ENCODE assay signal across 16 cellular contexts in the genomic region with DNA sequence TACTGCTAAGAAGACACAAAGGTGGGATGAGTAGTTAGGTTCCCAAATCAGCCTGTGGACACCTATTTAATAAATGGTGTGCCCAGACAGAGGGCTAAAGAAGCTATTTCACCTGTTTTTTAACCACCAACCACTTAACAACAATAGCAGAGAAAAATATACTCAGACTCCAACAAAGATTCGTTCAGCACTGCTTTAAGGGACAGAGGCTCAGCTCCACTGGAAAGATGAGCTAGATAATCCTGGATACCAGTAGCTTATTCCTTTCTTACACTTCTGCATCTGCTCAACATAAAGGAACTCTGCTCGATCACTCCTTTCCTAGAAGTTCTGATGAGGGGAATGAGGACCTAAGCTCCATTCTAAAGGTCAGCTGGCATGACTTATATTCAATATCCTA. TPM values are rescaled to one million over a fixed set of nuclear protein-coding genes. Genes with fewer than 3 reads are reported as not detected.
DNase-seq lines count a peak whose midpoint lies in the region; ATAC-seq and TF ChIP-seq lines count a peak whose summit lies in the region.
"Had no signal": no experiment of that assay in that cellular context is flagged by ENCODE, and none has a peak within 500 bp of the region (broad histone marks: within the 10 kb centered on the region; RNA-seq: fewer than 3 reads in every experiment).

No MANE protein-coding gene starts in this region.

- intact Hi-C loops in CD4-positive, alpha-beta T cell (cut with DNase I, micrococcal nuclease), result no loop called here
- intact Hi-C loops in esophagus muscularis mucosa (cut with DNase I), result no loop called here

- peaks cover 59 to 74% of the 10 kb centered on the region in 2 experiments for H3K36me3 ChIP-seq in SK-N-SH (replicated peaks in 1 of 2; ENCODE audit: control insufficient read depth in 1 of 2, insufficient read depth in 2 of 2, low read length in 1 of 2)
- H3K36me3 ChIP-seq in esophagus muscularis mucosa, result peaks cover 36 to 85% (median 76%) of the 10 kb centered on the region in 4 donors

- H3K27me3 ChIP-seq in SK-N-SH (ENCODE audit: insufficient read depth) (no peaks in the 10 kb centered on the region), esophagus muscularis mucosa (no peaks in the 10 kb centered on the region)
- no peaks in the 10 kb centered on the region for H3K27me3 ChIP-seq in CD4-positive, alpha-beta T cell (ENCODE audit: control insufficient read depth, insufficient read depth, low read length)
- H3K27me3 ChIP-seq: BLaER1 had no signal

- TF ChIP-seq EP300 in SK-N-SH (IDR thresholded peaks at IDR 0.05; ENCODE audit: borderline replicate concordance in 1 of 2, low read depth in 1 of 2, low read length in 1 of 2), result no peak
- no peak for TF ChIP-seq EP300 in esophagus muscularis mucosa (IDR thresholded peaks at IDR 0.05)

- no peak for TF ChIP-seq POLR2A in esophagus muscularis mucosa (IDR thresholded peaks at IDR 0.05; ENCODE audit: low read depth)

- H3K27ac Mint-ChIP-seq in CD4-positive, alpha-beta T cell, result peak overlapping the region; percentile 9
- H3K27ac Mint-ChIP-seq in T-helper 17 cell, result peak overlapping the region; percentile 85
- H3K27ac Mint-ChIP-seq in memory B cell, result peak overlapping the region; percentile 51

- no peak overlapping the region for H3K4me3 Mint-ChIP-seq in CD4-positive, alpha-beta T cell
- H3K4me3 Mint-ChIP-seq in T-helper 17 cell (no peak overlapping the region), memory B cell (no peak overlapping the region)
- H3K4me3 Mint-ChIP-seq: CD14-positive monocyte; CD8-positive, alpha-beta memory T cell had no signal

- H3K36me3 Mint-ChIP-seq in CD4-positive, alpha-beta T cell (ENCODE audit: low read depth), result peaks cover 84% of the 10 kb centered on the region
- peaks cover 13% of the 10 kb centered on the region for H3K36me3 Mint-ChIP-seq in T-helper 17 cell (ENCODE audit: low read depth)
- peaks cover 35% of the 10 kb centered on the region for H3K36me3 Mint-ChIP-seq in memory B cell

- no peaks in the 10 kb centered on the region for H3K4me1 Mint-ChIP-seq in CD4-positive, alpha-beta T cell (ENCODE audit: low read depth)
- H3K4me1 Mint-ChIP-seq in T-helper 17 cell (peaks cover 13% of the 10 kb centered on the region), memory B cell (no peaks in the 10 kb centered on the region)
- H3K4me1 Mint-ChIP-seq: CD14-positive monocyte had no signal

- DNase-seq in SK-N-SH (no peak), T-helper 17 cell (no peak), memory B cell (ENCODE audit: low spot score in 2 of 2) (no peak), esophagus muscularis mucosa (ENCODE audit: extremely low spot score) (no peak), NCI-H2029 (lab: John Stamatoyannopoulos, UW) (no peak)
- no peak for DNase-seq in CD4-positive, alpha-beta T cell
- DNase-seq: CD8-positive, alpha-beta memory T cell; COR-L47; GM23248; IMR-90 had no signal

- no peaks in the 10 kb centered on the region for H3K9me2 ChIP-seq in SK-N-SH

- H3K4me2 ChIP-seq in SK-N-SH, result no peak overlapping the region
- H3K4me2 ChIP-seq: BLaER1 had no signal

- no peaks in the 10 kb centered on the region for H4K20me1 ChIP-seq in SK-N-SH (ENCODE audit: insufficient read depth)

- no peak for ATAC-seq in SK-N-SH treated with all-trans-retinoic acid at 6 μM for 48 hours
- no peak for ATAC-seq in CD4-positive, alpha-beta T cell (ENCODE audit: poor library complexity)
- no peak for ATAC-seq in T-helper 17 cell
- no peak for ATAC-seq in memory B cell (ENCODE audit: low read depth)
- no peak for ATAC-seq in GM21529 (IDR thresholded peaks at IDR 0.05; ENCODE audit: unreplicated experiment)

- TF ChIP-seq RAD21 in SK-N-SH (IDR thresholded peaks at IDR 0.05; ENCODE audit: low read length), result no peak

- CTCF ChIA-PET in SK-N-SH (lab: Yijun Ruan, JAX), result interaction anchor here (1.2 to 1.4 kb wide), 2 partner anchors 71 to 421 kb away, joined by 3 read pairs; no protein-coding TSS in a partner anchor
- CTCF ChIA-PET in CD4-positive, alpha-beta T cell (lab: Charles Lee), result no interaction called here

- no peak overlapping the region for H2AFZ ChIP-seq in SK-N-SH (ENCODE audit: low read depth)
- H2AFZ ChIP-seq: GM23248 had no signal

- no peak overlapping the region for H3K27ac ChIP-seq in SK-N-SH (ENCODE audit: low read depth in 2 of 2, low read length in 1 of 2)
- H3K27ac ChIP-seq in CD4-positive, alpha-beta T cell (ENCODE audit: low read depth, low read length), result no peak overlapping the region
- no peak overlapping the region for H3K27ac ChIP-seq in esophagus muscularis mucosa (replicated peaks in 1 of 4)
- H3K27ac ChIP-seq: 22Rv1, BLaER1, GM23248 had no signal

- WGBS in SK-N-SH (ENCODE audit: low lambda C conversion rate), result 97% methylated on average over 2 of the region's 2 CpGs
- 90% methylated on average over 2 of the region's 2 CpGs for whole genome bisulfite sequencing in esophagus muscularis mucosa

- H3K4me1 ChIP-seq in SK-N-SH (ENCODE audit: control insufficient read depth in 1 of 2, insufficient read depth in 2 of 2, low read depth in 1 of 2, low read length in 1 of 2), result no peaks in the 10 kb centered on the region
- H3K4me1 ChIP-seq in esophagus muscularis mucosa, result no peaks in the 10 kb centered on the region

- no peaks in the 10 kb centered on the region for H3K79me2 ChIP-seq in SK-N-SH (ENCODE audit: insufficient read depth)

- no peak overlapping the region for H3K9ac ChIP-seq in SK-N-SH
- H3K9ac ChIP-seq: BLaER1, GM23248 had no signal

- no peaks in the 10 kb centered on the region for H3K9me3 Mint-ChIP-seq in CD4-positive, alpha-beta T cell
- H3K9me3 Mint-ChIP-seq in memory B cell, result no peaks in the 10 kb centered on the region
- H3K9me3 Mint-ChIP-seq: CD14-positive monocyte; CD8-positive, alpha-beta memory T cell had no signal

- no peaks in the 10 kb centered on the region for H3K27me3 Mint-ChIP-seq in CD4-positive, alpha-beta T cell
- H3K27me3 Mint-ChIP-seq in T-helper 17 cell (no peaks in the 10 kb centered on the region), memory B cell (no peaks in the 10 kb centered on the region)
- H3K27me3 Mint-ChIP-seq: CD8-positive, alpha-beta memory T cell had no signal

- H3K9me3 ChIP-seq in SK-N-SH (no peaks in the 10 kb centered on the region), T-helper 17 cell (ENCODE audit: control insufficient read depth, low read length, poor library complexity, severe bottlenecking) (no peaks in the 10 kb centered on the region), esophagus muscularis mucosa (no peaks in the 10 kb centered on the region)
- H3K9me3 ChIP-seq in CD4-positive, alpha-beta T cell (ENCODE audit: control insufficient read depth, low read length), result no peaks in the 10 kb centered on the region
- H3K9me3 ChIP-seq: BLaER1, HAP-1 had no signal

- no peak overlapping the region for H3K4me3 ChIP-seq in SK-N-SH (ENCODE audit: low read depth in 2 of 2, low read length in 1 of 2)
- no peak overlapping the region for H3K4me3 ChIP-seq in esophagus muscularis mucosa
- H3K4me3 ChIP-seq: BLaER1, GM23248, HAP-1 had no signal

- no peak for TF ChIP-seq CTCF in SK-N-SH (IDR thresholded peaks at IDR 0.05)
- no peak for TF ChIP-seq CTCF in CD4-positive, alpha-beta T cell (IDR thresholded peaks at IDR 0.05)
- no peak for TF ChIP-seq CTCF in esophagus muscularis mucosa (IDR thresholded peaks at IDR 0.05)

- POLR2A ChIA-PET in SK-N-SH (lab: Yijun Ruan, JAX), result no interaction called here
- POLR2A ChIA-PET in CD4-positive, alpha-beta T cell (lab: Charles Lee), result no interaction called here

- peaks cover 8% of the 10 kb centered on the region for H3F3A ChIP-seq in SK-N-SH (replicated peaks; ENCODE audit: insufficient read depth)

TF ChIP-seq in SK-N-SH treated with all-trans-retinoic acid at 6 μM for 48 hours, 23 proteins besides CTCF, POLR2A, EP300 and RAD21 (continues in another document):
- no peak for TF ChIP-seq BACH2 (CRISPR knock-in tag; IDR thresholded peaks at IDR 0.05; ENCODE audit: borderline replicate concordance)
- no peak for TF ChIP-seq TCF4 (CRISPR knock-in tag; IDR thresholded peaks at IDR 0.05; ENCODE audit: borderline replicate concordance)
- no peak for TF ChIP-seq CREB5 (CRISPR knock-in tag; IDR thresholded peaks at IDR 0.05; ENCODE audit: low read depth)

RNA-seq across cellular contexts. Expression of gene PTCD3, which starts 44.5 kb away (rescaled TPM):
- polyA plus RNA-seq in SK-N-SH (2012; rRNA removed), result 44.5 and 55.1 TPM in 2 replicates
- 23.6 and 26.5 TPM in 2 replicates for polyA plus RNA-seq in SK-N-SH (2012; cell fraction: cytosol; rRNA removed)
- polyA plus RNA-seq in SK-N-SH (2012; cell fraction: nucleus; rRNA removed), result 107 and 244 TPM in 2 replicates
- total RNA-seq in CD4-positive, alpha-beta T cell, result 100 to 1,000 TPM; 154 to 161 TPM
- 100 to 1,000 TPM; 111 to 142 TPM for total RNA-seq in T-helper 17 cell
- 10 to 100 TPM; 40.4 to 65.1 (median 45.5) TPM for total RNA-seq in esophagus muscularis mucosa

RNA-seq across cellular contexts. Expression of gene IMMT, which starts 44.8 kb away (rescaled TPM):
- 36.3 and 48.5 TPM in 2 replicates for polyA plus RNA-seq in SK-N-SH (2012; rRNA removed)
- polyA plus RNA-seq in SK-N-SH (2012; cell fraction: cytosol; rRNA removed), result 48.3 and 51.1 TPM in 2 replicates
- 30.2 and 52.0 TPM in 2 replicates for polyA plus RNA-seq in SK-N-SH (2012; cell fraction: nucleus; rRNA removed)
- 10 to 100 TPM; 39.5 to 40.8 TPM for total RNA-seq in CD4-positive, alpha-beta T cell
- 10 to 100 TPM; 57.8 to 61.3 TPM for total RNA-seq in T-helper 17 cell
- total RNA-seq in esophagus muscularis mucosa, result 10 to 100 TPM; 53.5 to 68.1 (median 66.6) TPM

RNA-seq across cellular contexts. Expression of gene POLR1A, which starts 44.8 kb away (rescaled TPM):
- 5.5 and 6.1 TPM in 2 replicates for polyA plus RNA-seq in SK-N-SH (2012; rRNA removed)
- 4.8 and 4.9 TPM in 2 replicates for polyA plus RNA-seq in SK-N-SH (2012; cell fraction: cytosol; rRNA removed)
- polyA plus RNA-seq in SK-N-SH (2012; cell fraction: nucleus; rRNA removed), result 15.4 and 18.0 TPM in 2 replicates
- 10 to 100 TPM; 13.1 to 13.4 TPM for total RNA-seq in CD4-positive, alpha-beta T cell
- total RNA-seq in T-helper 17 cell (10 to 100 TPM; 17.7 to 19.2 TPM), esophagus muscularis mucosa (10 to 100 TPM; 13.3 to 22.4 (median 16.6) TPM)

RNA-seq across cellular contexts. Expression of gene MRPL35, which starts 48.8 kb away (rescaled TPM):
- 33.0 and 36.6 TPM in 2 replicates for polyA plus RNA-seq in SK-N-SH (2012; rRNA removed)
- polyA plus RNA-seq in SK-N-SH (2012; cell fraction: cytosol; rRNA removed), result 30.0 and 35.2 TPM in 2 replicates
- 15.0 and 25.6 TPM in 2 replicates for polyA plus RNA-seq in SK-N-SH (2012; cell fraction: nucleus; rRNA removed)
- 1 to 10 TPM; 5.4 to 6.1 TPM for total RNA-seq in CD4-positive, alpha-beta T cell
- 1 to 10 TPM; 9.0 to 9.6 TPM for total RNA-seq in T-helper 17 cell
- total RNA-seq in esophagus muscularis mucosa, result 10 to 100 TPM; 28.0 to 37.8 (median 32.4) TPM

Comparison
In these comparisons a context has a peak if more than half of its experiments do, and no peak if none do; other contexts are left out.
1. H3K27ac Mint-ChIP-seq: peak in every context shown above with its lines; median percentile 85 in T-helper 17 cell; 51 in memory B cell; 9 in CD4-positive, alpha-beta T cell.